ENCODE assay signal across 1 cellular context in the genomic region with DNA sequence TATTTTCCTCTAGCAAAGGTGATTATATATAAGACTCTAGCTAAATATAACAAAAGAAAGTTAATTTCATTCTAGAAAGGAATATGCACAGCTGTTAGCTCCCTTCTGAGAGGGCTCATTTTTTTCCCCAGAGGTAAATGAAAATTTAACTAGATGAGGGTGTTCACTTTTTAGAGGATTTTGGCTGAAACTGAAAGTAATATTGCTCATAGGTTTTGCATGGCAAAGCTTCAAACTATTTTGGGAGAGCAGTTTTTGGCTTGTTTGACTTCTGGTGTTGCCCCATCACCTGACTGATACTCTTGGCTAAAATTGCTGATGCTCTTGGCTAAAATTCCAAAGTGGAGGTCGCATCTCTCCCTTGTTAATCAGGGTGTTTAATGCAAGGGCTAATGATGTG.
TF ChIP-seq lines count a peak whose summit lies in the region.

No MANE protein-coding gene starts in this region.

TF ChIP-seq in GM12878, 131 proteins besides CTCF, POLR2A, EP300 and RAD21 (continued from another document and continues in another):
- TF ChIP-seq MEF2B (IDR thresholded peaks at IDR 0.05; ENCODE audit: partially characterized antibody, poor library complexity, severe bottlenecking): peak; percentile 28
- TF ChIP-seq NR2C1 (IDR thresholded peaks at IDR 0.05): no peak
- TF ChIP-seq, protein P1, sequence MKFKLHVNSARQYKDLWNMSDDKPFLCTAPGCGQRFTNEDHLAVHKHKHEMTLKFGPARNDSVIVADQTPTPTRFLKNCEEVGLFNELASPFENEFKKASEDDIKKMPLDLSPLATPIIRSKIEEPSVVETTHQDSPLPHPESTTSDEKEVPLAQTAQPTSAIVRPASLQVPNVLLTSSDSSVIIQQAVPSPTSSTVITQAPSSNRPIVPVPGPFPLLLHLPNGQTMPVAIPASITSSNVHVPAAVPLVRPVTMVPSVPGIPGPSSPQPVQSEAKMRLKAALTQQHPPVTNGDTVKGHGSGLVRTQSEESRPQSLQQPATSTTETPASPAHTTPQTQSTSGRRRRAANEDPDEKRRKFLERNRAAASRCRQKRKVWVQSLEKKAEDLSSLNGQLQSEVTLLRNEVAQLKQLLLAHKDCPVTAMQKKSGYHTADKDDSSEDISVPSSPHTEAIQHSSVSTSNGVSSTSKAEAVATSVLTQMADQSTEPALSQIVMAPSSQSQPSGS (IDR thresholded peaks at IDR 0.05; ENCODE audit: low read length): peak; percentile 36; the same call in 1 of the 2 replicates
- no peak for TF ChIP-seq CBX3 (IDR thresholded peaks at IDR 0.05; ENCODE audit: borderline replicate concordance, low read depth)
- TF ChIP-seq PAX8 (IDR thresholded peaks at IDR 0.05): no peak
- TF ChIP-seq BRCA1 (IDR thresholded peaks at IDR 0.05; ENCODE audit: low read depth, low read length): no peak
- peak; percentile 93 for TF ChIP-seq MEF2A (IDR thresholded peaks at IDR 0.05; ENCODE audit: insufficient read depth, low read depth, low read length)
- TF ChIP-seq POLR2AphosphoS2 (IDR thresholded peaks at IDR 0.05; ENCODE audit: low read depth, low read length): no peak
- TF ChIP-seq GABPA (IDR thresholded peaks at IDR 0.05; ENCODE audit: low read depth): no peak
- no peak for TF ChIP-seq PAX5 (IDR thresholded peaks at IDR 0.05; ENCODE audit: borderline replicate concordance, low read depth, low read length)
- TF ChIP-seq IKZF1 (conservative IDR thresholded peaks at IDR 0.05): no peak; the same call in 1 of the 2 replicates
- no peak for TF ChIP-seq KAT2A (conservative IDR thresholded peaks at IDR 0.05; ENCODE audit: control insufficient read depth, low read depth, low read length)
- TF ChIP-seq, protein P2, sequence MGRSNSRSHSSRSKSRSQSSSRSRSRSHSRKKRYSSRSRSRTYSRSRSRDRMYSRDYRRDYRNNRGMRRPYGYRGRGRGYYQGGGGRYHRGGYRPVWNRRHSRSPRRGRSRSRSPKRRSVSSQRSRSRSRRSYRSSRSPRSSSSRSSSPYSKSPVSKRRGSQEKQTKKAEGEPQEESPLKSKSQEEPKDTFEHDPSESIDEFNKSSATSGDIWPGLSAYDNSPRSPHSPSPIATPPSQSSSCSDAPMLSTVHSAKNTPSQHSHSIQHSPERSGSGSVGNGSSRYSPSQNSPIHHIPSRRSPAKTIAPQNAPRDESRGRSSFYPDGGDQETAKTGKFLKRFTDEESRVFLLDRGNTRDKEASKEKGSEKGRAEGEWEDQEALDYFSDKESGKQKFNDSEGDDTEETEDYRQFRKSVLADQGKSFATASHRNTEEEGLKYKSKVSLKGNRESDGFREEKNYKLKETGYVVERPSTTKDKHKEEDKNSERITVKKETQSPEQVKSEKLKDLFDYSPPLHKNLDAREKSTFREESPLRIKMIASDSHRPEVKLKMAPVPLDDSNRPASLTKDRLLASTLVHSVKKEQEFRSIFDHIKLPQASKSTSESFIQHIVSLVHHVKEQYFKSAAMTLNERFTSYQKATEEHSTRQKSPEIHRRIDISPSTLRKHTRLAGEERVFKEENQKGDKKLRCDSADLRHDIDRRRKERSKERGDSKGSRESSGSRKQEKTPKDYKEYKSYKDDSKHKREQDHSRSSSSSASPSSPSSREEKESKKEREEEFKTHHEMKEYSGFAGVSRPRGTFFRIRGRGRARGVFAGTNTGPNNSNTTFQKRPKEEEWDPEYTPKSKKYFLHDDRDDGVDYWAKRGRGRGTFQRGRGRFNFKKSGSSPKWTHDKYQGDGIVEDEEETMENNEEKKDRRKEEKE (IDR thresholded peaks at IDR 0.05): no peak
- peak; percentile 48; the same call in 1 of the 2 replicates for TF ChIP-seq ZNF217 (IDR thresholded peaks at IDR 0.05)
- TF ChIP-seq, protein P3, sequence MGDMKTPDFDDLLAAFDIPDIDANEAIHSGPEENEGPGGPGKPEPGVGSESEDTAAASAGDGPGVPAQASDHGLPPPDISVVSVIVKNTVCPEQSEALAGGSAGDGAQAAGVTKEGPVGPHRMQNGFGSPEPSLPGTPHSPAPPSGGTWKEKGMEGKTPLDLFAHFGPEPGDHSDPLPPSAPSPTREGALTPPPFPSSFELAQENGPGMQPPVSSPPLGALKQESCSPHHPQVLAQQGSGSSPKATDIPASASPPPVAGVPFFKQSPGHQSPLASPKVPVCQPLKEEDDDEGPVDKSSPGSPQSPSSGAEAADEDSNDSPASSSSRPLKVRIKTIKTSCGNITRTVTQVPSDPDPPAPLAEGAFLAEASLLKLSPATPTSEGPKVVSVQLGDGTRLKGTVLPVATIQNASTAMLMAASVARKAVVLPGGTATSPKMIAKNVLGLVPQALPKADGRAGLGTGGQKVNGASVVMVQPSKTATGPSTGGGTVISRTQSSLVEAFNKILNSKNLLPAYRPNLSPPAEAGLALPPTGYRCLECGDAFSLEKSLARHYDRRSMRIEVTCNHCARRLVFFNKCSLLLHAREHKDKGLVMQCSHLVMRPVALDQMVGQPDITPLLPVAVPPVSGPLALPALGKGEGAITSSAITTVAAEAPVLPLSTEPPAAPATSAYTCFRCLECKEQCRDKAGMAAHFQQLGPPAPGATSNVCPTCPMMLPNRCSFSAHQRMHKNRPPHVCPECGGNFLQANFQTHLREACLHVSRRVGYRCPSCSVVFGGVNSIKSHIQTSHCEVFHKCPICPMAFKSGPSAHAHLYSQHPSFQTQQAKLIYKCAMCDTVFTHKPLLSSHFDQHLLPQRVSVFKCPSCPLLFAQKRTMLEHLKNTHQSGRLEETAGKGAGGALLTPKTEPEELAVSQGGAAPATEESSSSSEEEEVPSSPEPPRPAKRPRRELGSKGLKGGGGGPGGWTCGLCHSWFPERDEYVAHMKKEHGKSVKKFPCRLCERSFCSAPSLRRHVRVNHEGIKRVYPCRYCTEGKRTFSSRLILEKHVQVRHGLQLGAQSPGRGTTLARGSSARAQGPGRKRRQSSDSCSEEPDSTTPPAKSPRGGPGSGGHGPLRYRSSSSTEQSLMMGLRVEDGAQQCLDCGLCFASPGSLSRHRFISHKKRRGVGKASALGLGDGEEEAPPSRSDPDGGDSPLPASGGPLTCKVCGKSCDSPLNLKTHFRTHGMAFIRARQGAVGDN (IDR thresholded peaks at IDR 0.05): no peak
- TF ChIP-seq, protein P4, sequence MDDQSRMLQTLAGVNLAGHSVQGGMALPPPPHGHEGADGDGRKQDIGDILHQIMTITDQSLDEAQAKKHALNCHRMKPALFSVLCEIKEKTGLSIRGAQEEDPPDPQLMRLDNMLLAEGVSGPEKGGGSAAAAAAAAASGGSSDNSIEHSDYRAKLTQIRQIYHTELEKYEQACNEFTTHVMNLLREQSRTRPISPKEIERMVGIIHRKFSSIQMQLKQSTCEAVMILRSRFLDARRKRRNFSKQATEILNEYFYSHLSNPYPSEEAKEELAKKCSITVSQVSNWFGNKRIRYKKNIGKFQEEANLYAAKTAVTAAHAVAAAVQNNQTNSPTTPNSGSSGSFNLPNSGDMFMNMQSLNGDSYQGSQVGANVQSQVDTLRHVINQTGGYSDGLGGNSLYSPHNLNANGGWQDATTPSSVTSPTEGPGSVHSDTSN (IDR thresholded peaks at IDR 0.05; ENCODE audit: insufficient replicate concordance, low read depth, low read length): no peak
- no peak for TF ChIP-seq NFXL1 (IDR thresholded peaks at IDR 0.05; ENCODE audit: borderline replicate concordance)
- no peak for TF ChIP-seq ZNF24 (IDR thresholded peaks at IDR 0.05)
- peak; percentile 80 for TF ChIP-seq RUNX3 (IDR thresholded peaks at IDR 0.05; ENCODE audit: low read length)
- TF ChIP-seq CBX5 (IDR thresholded peaks at IDR 0.05; ENCODE audit: low read depth): no peak
- no peak for TF ChIP-seq KLF5 (IDR thresholded peaks at IDR 0.05; ENCODE audit: partially characterized antibody)
- TF ChIP-seq, protein P5, sequence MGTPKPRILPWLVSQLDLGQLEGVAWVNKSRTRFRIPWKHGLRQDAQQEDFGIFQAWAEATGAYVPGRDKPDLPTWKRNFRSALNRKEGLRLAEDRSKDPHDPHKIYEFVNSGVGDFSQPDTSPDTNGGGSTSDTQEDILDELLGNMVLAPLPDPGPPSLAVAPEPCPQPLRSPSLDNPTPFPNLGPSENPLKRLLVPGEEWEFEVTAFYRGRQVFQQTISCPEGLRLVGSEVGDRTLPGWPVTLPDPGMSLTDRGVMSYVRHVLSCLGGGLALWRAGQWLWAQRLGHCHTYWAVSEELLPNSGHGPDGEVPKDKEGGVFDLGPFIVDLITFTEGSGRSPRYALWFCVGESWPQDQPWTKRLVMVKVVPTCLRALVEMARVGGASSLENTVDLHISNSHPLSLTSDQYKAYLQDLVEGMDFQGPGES (IDR thresholded peaks at IDR 0.05): no peak
- TF ChIP-seq, protein P6, sequence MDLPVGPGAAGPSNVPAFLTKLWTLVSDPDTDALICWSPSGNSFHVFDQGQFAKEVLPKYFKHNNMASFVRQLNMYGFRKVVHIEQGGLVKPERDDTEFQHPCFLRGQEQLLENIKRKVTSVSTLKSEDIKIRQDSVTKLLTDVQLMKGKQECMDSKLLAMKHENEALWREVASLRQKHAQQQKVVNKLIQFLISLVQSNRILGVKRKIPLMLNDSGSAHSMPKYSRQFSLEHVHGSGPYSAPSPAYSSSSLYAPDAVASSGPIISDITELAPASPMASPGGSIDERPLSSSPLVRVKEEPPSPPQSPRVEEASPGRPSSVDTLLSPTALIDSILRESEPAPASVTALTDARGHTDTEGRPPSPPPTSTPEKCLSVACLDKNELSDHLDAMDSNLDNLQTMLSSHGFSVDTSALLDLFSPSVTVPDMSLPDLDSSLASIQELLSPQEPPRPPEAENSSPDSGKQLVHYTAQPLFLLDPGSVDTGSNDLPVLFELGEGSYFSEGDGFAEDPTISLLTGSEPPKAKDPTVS (IDR thresholded peaks at IDR 0.05; ENCODE audit: low read depth, low read length): no peak
- TF ChIP-seq ZNF622 (IDR thresholded peaks at IDR 0.05): no peak
- no peak for TF ChIP-seq ATF7 (IDR thresholded peaks at IDR 0.05; ENCODE audit: low read depth)
- TF ChIP-seq, protein P7, sequence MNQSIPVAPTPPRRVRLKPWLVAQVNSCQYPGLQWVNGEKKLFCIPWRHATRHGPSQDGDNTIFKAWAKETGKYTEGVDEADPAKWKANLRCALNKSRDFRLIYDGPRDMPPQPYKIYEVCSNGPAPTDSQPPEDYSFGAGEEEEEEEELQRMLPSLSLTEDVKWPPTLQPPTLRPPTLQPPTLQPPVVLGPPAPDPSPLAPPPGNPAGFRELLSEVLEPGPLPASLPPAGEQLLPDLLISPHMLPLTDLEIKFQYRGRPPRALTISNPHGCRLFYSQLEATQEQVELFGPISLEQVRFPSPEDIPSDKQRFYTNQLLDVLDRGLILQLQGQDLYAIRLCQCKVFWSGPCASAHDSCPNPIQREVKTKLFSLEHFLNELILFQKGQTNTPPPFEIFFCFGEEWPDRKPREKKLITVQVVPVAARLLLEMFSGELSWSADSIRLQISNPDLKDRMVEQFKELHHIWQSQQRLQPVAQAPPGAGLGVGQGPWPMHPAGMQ (IDR thresholded peaks at IDR 0.05; ENCODE audit: borderline replicate concordance): no peak
- no peak for TF ChIP-seq TCF7 (IDR thresholded peaks at IDR 0.05; ENCODE audit: borderline replicate concordance)
- TF ChIP-seq, protein P8, sequence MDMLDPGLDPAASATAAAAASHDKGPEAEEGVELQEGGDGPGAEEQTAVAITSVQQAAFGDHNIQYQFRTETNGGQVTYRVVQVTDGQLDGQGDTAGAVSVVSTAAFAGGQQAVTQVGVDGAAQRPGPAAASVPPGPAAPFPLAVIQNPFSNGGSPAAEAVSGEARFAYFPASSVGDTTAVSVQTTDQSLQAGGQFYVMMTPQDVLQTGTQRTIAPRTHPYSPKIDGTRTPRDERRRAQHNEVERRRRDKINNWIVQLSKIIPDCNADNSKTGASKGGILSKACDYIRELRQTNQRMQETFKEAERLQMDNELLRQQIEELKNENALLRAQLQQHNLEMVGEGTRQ (IDR thresholded peaks at IDR 0.05; ENCODE audit: borderline replicate concordance, low read depth, low read length): no peak
- TF ChIP-seq SIN3A (IDR thresholded peaks at IDR 0.05; ENCODE audit: low read depth, low read length): no peak
- no peak for TF ChIP-seq HDGF (IDR thresholded peaks at IDR 0.05)
- peak; percentile 71; the same call in 1 of the 2 replicates for TF ChIP-seq TBL1XR1 (IDR thresholded peaks at IDR 0.05; ENCODE audit: low read depth, low read length)
- TF ChIP-seq ZSCAN29 (IDR thresholded peaks at IDR 0.05): no peak
- peak; percentile 22; the same call in 1 of the 3 replicates for TF ChIP-seq POU2F2 (IDR thresholded peaks at IDR 0.05; ENCODE audit: borderline replicate concordance, low read depth, low read length)
- no peak for TF ChIP-seq CREB1 (IDR thresholded peaks at IDR 0.05; ENCODE audit: low read depth)
- TF ChIP-seq SMC3 (IDR thresholded peaks at IDR 0.05; ENCODE audit: borderline replicate concordance, low read length): no peak
- no peak for TF ChIP-seq CHD2 (IDR thresholded peaks at IDR 0.05; ENCODE audit: borderline replicate concordance, low read depth, low read length)
- no peak for TF ChIP-seq MYC (IDR thresholded peaks at IDR 0.05; ENCODE audit: insufficient read depth, insufficient read length, insufficient replicate concordance, low read length, severe bottlenecking)
- no peak for TF ChIP-seq BACH1 (IDR thresholded peaks at IDR 0.05; ENCODE audit: borderline replicate concordance)
- TF ChIP-seq ZZZ3 (IDR thresholded peaks at IDR 0.05; ENCODE audit: control insufficient read depth, insufficient read length, low read depth): no peak
- no peak for TF ChIP-seq NFYA (IDR thresholded peaks at IDR 0.05; ENCODE audit: borderline replicate concordance, low read depth, low read length)
- peak in 1 of 2 experiments; percentile 37; a peak in 1 of 4 replicates for TF ChIP-seq BHLHE40 (IDR thresholded peaks at IDR 0.05; ENCODE audit: borderline replicate concordance in 1 of 2, low read depth in 2 of 2, low read length in 1 of 2)
- TF ChIP-seq IRF4 (IDR thresholded peaks at IDR 0.05; ENCODE audit: low read depth, low read length): peak; percentile 70; the same call in 1 of the 2 replicates
- TF ChIP-seq SREBF2 (IDR thresholded peaks at IDR 0.05; ENCODE audit: low read length): no peak
- TF ChIP-seq LARP7 (IDR thresholded peaks at IDR 0.05): no peak
- TF ChIP-seq SMAD1 (IDR thresholded peaks at IDR 0.05; ENCODE audit: low read depth, partially characterized antibody): no peak
- no peak for TF ChIP-seq CHD1 (IDR thresholded peaks at IDR 0.05; ENCODE audit: low read depth, low read length)
- TF ChIP-seq SMAD5 (IDR thresholded peaks at IDR 0.05; ENCODE audit: low read depth): no peak
- no peak for TF ChIP-seq BMI1 (IDR thresholded peaks at IDR 0.05; ENCODE audit: borderline replicate concordance)
- no peak for TF ChIP-seq CREM (IDR thresholded peaks at IDR 0.05; ENCODE audit: low read depth)
- TF ChIP-seq MTA3 (IDR thresholded peaks at IDR 0.05; ENCODE audit: borderline replicate concordance, low read length): no peak
- TF ChIP-seq, protein P9, sequence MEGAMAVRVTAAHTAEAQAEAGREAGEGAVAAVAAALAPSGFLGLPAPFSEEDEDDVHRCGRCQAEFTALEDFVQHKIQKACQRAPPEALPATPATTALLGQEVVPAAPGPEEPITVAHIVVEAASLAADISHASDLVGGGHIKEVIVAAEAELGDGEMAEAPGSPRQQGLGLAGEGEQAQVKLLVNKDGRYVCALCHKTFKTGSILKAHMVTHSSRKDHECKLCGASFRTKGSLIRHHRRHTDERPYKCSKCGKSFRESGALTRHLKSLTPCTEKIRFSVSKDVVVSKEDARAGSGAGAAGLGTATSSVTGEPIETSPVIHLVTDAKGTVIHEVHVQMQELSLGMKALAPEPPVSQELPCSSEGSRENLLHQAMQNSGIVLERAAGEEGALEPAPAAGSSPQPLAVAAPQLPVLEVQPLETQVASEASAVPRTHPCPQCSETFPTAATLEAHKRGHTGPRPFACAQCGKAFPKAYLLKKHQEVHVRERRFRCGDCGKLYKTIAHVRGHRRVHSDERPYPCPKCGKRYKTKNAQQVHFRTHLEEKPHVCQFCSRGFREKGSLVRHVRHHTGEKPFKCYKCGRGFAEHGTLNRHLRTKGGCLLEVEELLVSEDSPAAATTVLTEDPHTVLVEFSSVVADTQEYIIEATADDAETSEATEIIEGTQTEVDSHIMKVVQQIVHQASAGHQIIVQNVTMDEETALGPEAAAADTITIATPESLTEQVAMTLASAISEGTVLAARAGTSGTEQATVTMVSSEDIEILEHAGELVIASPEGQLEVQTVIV (IDR thresholded peaks at IDR 0.05; ENCODE audit: borderline replicate concordance, partially characterized antibody): no peak
